Comparison of ENCODE assay signal across 9 cellular contexts in the genomic region with DNA sequence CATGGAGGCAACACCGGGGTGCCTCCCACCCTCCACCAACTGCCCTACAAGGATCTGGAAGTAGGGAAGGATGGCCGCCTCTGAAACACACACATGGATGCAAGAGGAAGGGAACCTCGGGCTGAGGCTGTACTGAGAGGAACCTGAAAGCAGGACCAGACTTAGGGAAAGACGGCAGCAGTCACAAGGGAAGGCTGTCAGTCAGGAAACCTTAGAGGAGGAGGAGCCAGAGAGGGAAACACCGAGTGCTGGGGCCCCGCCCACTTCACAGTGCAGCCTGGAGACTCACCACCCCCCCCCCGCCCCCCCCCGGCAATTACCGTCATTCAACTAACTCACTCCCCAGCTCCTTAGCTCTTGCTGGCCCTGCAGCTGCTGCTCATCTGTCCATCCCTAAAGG. TPM values are rescaled to one million over a fixed set of nuclear protein-coding genes. Genes with fewer than 3 reads are reported as not detected.
DNase-seq lines count a peak whose midpoint lies in the region; ATAC-seq, FAIRE-seq and TF ChIP-seq lines count a peak whose summit lies in the region.
"Had no signal": no experiment of that assay in that cellular context is flagged by ENCODE, and none has a peak within 500 bp of the region (broad histone marks: within the 10 kb centered on the region; RNA-seq: fewer than 3 reads in every experiment).

No MANE protein-coding gene starts in this region.

- WGBS in tibial nerve, 2 donors: 38 to 64% methylated on average over 6 of the region's 9 CpGs
- 55 to 59% methylated on average over 9 of the region's 9 CpGs for WGBS in thyroid gland, 2 donors

- peak overlapping the region; percentile 62 for H3K27ac Mint-ChIP-seq in activated T-helper 1 cell treated with anti-CD3 and anti-CD28 coated beads, Interleukin-12 subunit alpha, Interleukin-12 subunit beta, Interleukin-2, Interleukin-4 antibody, amounts not matched to agents 30 ng/mL and 10 ng/mL and 1 ng/mL, durations not matched to agents 14 hours and 24 hours and 36 hours

- H3K4me3 Mint-ChIP-seq in activated T-helper 1 cell treated with anti-CD3 and anti-CD28 coated beads, Interleukin-12 subunit alpha, Interleukin-12 subunit beta, Interleukin-2, Interleukin-4 antibody, amounts not matched to agents 30 ng/mL and 10 ng/mL and 1 ng/mL, durations not matched to agents 14 hours and 24 hours and 36 hours: peak overlapping the region; percentile 95

- H3K27me3 Mint-ChIP-seq in activated T-helper 1 cell treated with anti-CD3 and anti-CD28 coated beads, Interleukin-12 subunit alpha, Interleukin-12 subunit beta, Interleukin-2, Interleukin-4 antibody, amounts not matched to agents 30 ng/mL and 10 ng/mL and 1 ng/mL, durations not matched to agents 14 hours and 24 hours and 36 hours (ENCODE audit: insufficient read depth): no peaks in the 10 kb centered on the region

- H3K9me3 Mint-ChIP-seq in activated T-helper 1 cell treated with anti-CD3 and anti-CD28 coated beads, Interleukin-12 subunit alpha, Interleukin-12 subunit beta, Interleukin-2, Interleukin-4 antibody, amounts not matched to agents 30 ng/mL and 10 ng/mL and 1 ng/mL, durations not matched to agents 14 hours and 24 hours and 36 hours: peaks cover under 1% of the 10 kb centered on the region

- TF ChIP-seq CTCF in kidney (IDR thresholded peaks at IDR 0.05; ENCODE audit: borderline replicate concordance, extremely low read depth, insufficient read depth) (no peak), tibial nerve (IDR thresholded peaks at IDR 0.05) (no peak), thyroid gland (IDR thresholded peaks at IDR 0.05) (no peak)

- FAIRE-seq in kidney (lab: Jason Lieb, UNC): no peak

- ATAC-seq in Right ventricle myocardium inferior (no peak), Right ventricle myocardium superior (ENCODE audit: poor library complexity) (no peak)
- ATAC-seq: esophagus mucosa had no signal

- peak overlapping the region; percentile 79 to 98 for H3K27ac ChIP-seq in kidney (ENCODE audit: low read depth in 2 of 2, low read length in 2 of 2)
- H3K27ac ChIP-seq in tibial nerve: peak overlapping the region in 3 of 4 donors; percentile 92 to 99 (median 98)
- peak overlapping the region in 1 of 3 donors; percentile 95 for H3K27ac ChIP-seq in thyroid gland

- H3K36me3 ChIP-seq in kidney (ENCODE audit: control insufficient read depth in 1 of 2, insufficient read depth in 2 of 2, low read length in 2 of 2): peaks cover 26 to 36% of the 10 kb centered on the region in 2 donors
- H3K36me3 ChIP-seq in tibial nerve: peaks cover 0 to 49% (median 0%) of the 10 kb centered on the region in 3 donors
- H3K36me3 ChIP-seq in thyroid gland: peaks cover 20 to 27% of the 10 kb centered on the region in 2 donors

- TF ChIP-seq POLR2A in tibial nerve (IDR thresholded peaks at IDR 0.05) (peak in 1 of 2 donors; percentile 20), thyroid gland (IDR thresholded peaks at IDR 0.05) (no peak)

- no peak overlapping the region for H3K9ac ChIP-seq in kidney (ENCODE audit: low read length in 2 of 2)

- intact Hi-C loops in Right ventricle myocardium inferior (cut with DNase I): no loop called here
- intact Hi-C loops in Right ventricle myocardium superior (cut with DNase I): loop anchor here (5.0 kb wide), 2 partner anchors 181 to 481 kb away; a partner anchor contains a TSS
- intact Hi-C loops in activated T-helper 1 cell treated with anti-CD3 and anti-CD28 coated beads, Interleukin-12 subunit alpha, Interleukin-12 subunit beta, Interleukin-2, Interleukin-4 antibody, amounts not matched to agents 30 ng/mL and 10 ng/mL and 1 ng/mL, durations not matched to agents 14 hours and 24 hours and 36 hours (cut with micrococcal nuclease): no loop called here
- intact Hi-C loops in kidney (cut with DNase I): no loop called here
- intact Hi-C loops in thyroid gland (cut with DNase I): loop anchor here (10.0 kb wide), 1 partner anchor 513 kb away; no protein-coding TSS in a partner anchor

- H3K9me3 ChIP-seq in kidney (ENCODE audit: control insufficient read depth in 1 of 2, low read length in 2 of 2) (no peaks in the 10 kb centered on the region), tibial nerve (no peaks in the 10 kb centered on the region), thyroid gland (no peaks in the 10 kb centered on the region)

- peaks cover 42% of the 10 kb centered on the region in 2 donors for H3K4me1 ChIP-seq in kidney (ENCODE audit: control insufficient read depth in 1 of 2, insufficient read depth in 1 of 2, low read depth in 1 of 2, low read length in 2 of 2)
- peaks cover 0 to 66% (median 32%) of the 10 kb centered on the region in 4 donors for H3K4me1 ChIP-seq in tibial nerve
- H3K4me1 ChIP-seq in thyroid gland: peaks cover 20 to 44% of the 10 kb centered on the region in 2 donors

- TF ChIP-seq EP300 in tibial nerve (IDR thresholded peaks at IDR 0.05): no peak

- H3K4me1 Mint-ChIP-seq in activated T-helper 1 cell treated with anti-CD3 and anti-CD28 coated beads, Interleukin-12 subunit alpha, Interleukin-12 subunit beta, Interleukin-2, Interleukin-4 antibody, amounts not matched to agents 30 ng/mL and 10 ng/mL and 1 ng/mL, durations not matched to agents 14 hours and 24 hours and 36 hours (ENCODE audit: low read depth): peaks cover 38% of the 10 kb centered on the region

- no peaks in the 10 kb centered on the region for H3K27me3 ChIP-seq in tibial nerve
- no peaks in the 10 kb centered on the region for H3K27me3 ChIP-seq in thyroid gland

- H3K4me3 ChIP-seq in kidney (ENCODE audit: low read length in 2 of 2): peak overlapping the region in 1 of 2 donors; percentile 29
- no peak overlapping the region for H3K4me3 ChIP-seq in tibial nerve
- H3K4me3 ChIP-seq in thyroid gland (replicated peaks in 1 of 3): no peak overlapping the region

- H3K36me3 Mint-ChIP-seq in activated T-helper 1 cell treated with anti-CD3 and anti-CD28 coated beads, Interleukin-12 subunit alpha, Interleukin-12 subunit beta, Interleukin-2, Interleukin-4 antibody, amounts not matched to agents 30 ng/mL and 10 ng/mL and 1 ng/mL, durations not matched to agents 14 hours and 24 hours and 36 hours (ENCODE audit: low read depth): peaks cover 43% of the 10 kb centered on the region

- peak; percentile 60 for DNase-seq in Right ventricle myocardium inferior (ENCODE audit: missing footprints)
- no peak for DNase-seq in Right ventricle myocardium superior
- no peak for DNase-seq in activated T-helper 1 cell treated with anti-CD3 and anti-CD28 coated beads, Interleukin-12 subunit alpha, Interleukin-12 subunit beta, Interleukin-2, Interleukin-4 antibody, amounts not matched to agents 30 ng/mL and 10 ng/mL and 1 ng/mL, durations not matched to agents 14 hours and 24 hours and 36 hours (ENCODE audit: low spot score)
- DNase-seq in kidney: no peak
- DNase-seq in tibial nerve (ENCODE audit: low spot score in 2 of 2): no peak
- no peak for DNase-seq in NCI-H526 treated with DMSO at 0.1 percent for 48 hours (lab: John Stamatoyannopoulos, UW)
- no peak for DNase-seq in NCI-H510A treated with DMSO at 0.1 percent for 48 hours (lab: John Stamatoyannopoulos, UW)
- no peak for DNase-seq in thyroid gland

RNA-seq across cellular contexts. Expression of a gene that starts 2.5 kb away (rescaled TPM):
- total RNA-seq in Right ventricle myocardium inferior (22.5 TPM), Right ventricle myocardium superior (28.9 TPM), kidney (89.3 TPM), tibial nerve (10 to 100 TPM; 41.8 to 50.6 (median 49.4) TPM), thyroid gland (10 to 100 TPM; 40.3 to 54.4 (median 46.8) TPM)
- 58.8 and 58.9 TPM in 2 replicates for total RNA-seq in activated T-helper 1 cell treated with anti-CD3 and anti-CD28 coated beads, Interleukin-12 subunit alpha, Interleukin-12 subunit beta, Interleukin-2, Interleukin-4 antibody, amounts not matched to agents 30 ng/mL and 10 ng/mL and 1 ng/mL, durations not matched to agents 14 hours and 24 hours and 36 hours
- polyA plus RNA-seq in kidney (ENCODE audit: insufficient read depth, low read depth, low replicate concordance): 39.4 TPM

RNA-seq across cellular contexts. Expression of a gene that starts 20.1 kb away (rescaled TPM):
- total RNA-seq in Right ventricle myocardium inferior (24.3 TPM), Right ventricle myocardium superior (22.8 TPM), kidney (31.3 TPM), tibial nerve (10 to 100 TPM; 20.5 to 46.9 (median 32.5) TPM), thyroid gland (10 to 100 TPM; 12.8 to 33.1 (median 14.3) TPM)
- 2.9 and 4.5 TPM in 2 replicates for total RNA-seq in activated T-helper 1 cell treated with anti-CD3 and anti-CD28 coated beads, Interleukin-12 subunit alpha, Interleukin-12 subunit beta, Interleukin-2, Interleukin-4 antibody, amounts not matched to agents 30 ng/mL and 10 ng/mL and 1 ng/mL, durations not matched to agents 14 hours and 24 hours and 36 hours
- polyA plus RNA-seq in kidney (ENCODE audit: insufficient read depth, low read depth, low replicate concordance): 28.2 TPM

RNA-seq across cellular contexts. Expression of a gene that starts 43.3 kb away (rescaled TPM):
- total RNA-seq in Right ventricle myocardium inferior (3.8 TPM), Right ventricle myocardium superior (5.1 TPM), kidney (73.9 TPM), tibial nerve (10 to 100 TPM; 20.7 to 82.2 (median 32.6) TPM), thyroid gland (10 to 100 TPM in 1 of 4 donors, 1 to 10 TPM in 3; 8.4 to 34.4 (median 9.1) TPM)
- total RNA-seq in activated T-helper 1 cell treated with anti-CD3 and anti-CD28 coated beads, Interleukin-12 subunit alpha, Interleukin-12 subunit beta, Interleukin-2, Interleukin-4 antibody, amounts not matched to agents 30 ng/mL and 10 ng/mL and 1 ng/mL, durations not matched to agents 14 hours and 24 hours and 36 hours: 34.6 and 35.4 TPM in 2 replicates
- polyA plus RNA-seq in kidney (ENCODE audit: insufficient read depth, low read depth, low replicate concordance): 27.8 TPM

Comparison
In these comparisons a context has a peak if more than half of its experiments do, and no peak if none do; other contexts are left out.
1. intact Hi-C loops: an anchor here in Right ventricle myocardium superior (5.0 kb wide) and thyroid gland (10.0 kb wide); none called in Right ventricle myocardium inferior, activated T-helper 1 cell treated with anti-CD3 and anti-CD28 coated beads, Interleukin-12 subunit alpha, Interleukin-12 subunit beta, Interleukin-2, Interleukin-4 antibody, amounts not matched to agents 30 ng/mL and 10 ng/mL and 1 ng/mL, durations not matched to agents 14 hours and 24 hours and 36 hours and kidney.